In genomic region chr2:196974970-196975369, GRCh38 we compare ENCODE assay signal across 18 cellular contexts. TPM values are rescaled to one million over a fixed set of nuclear protein-coding genes. Genes with fewer than 3 reads are reported as not detected.
DNase-seq lines count a peak whose midpoint lies in the region; FAIRE-seq and TF ChIP-seq lines count a peak whose summit lies in the region.
"Had no signal": no experiment of that assay in that cellular context is flagged by ENCODE, and none has a peak within 500 bp of the region (broad histone marks: within the 10 kb centered on the region; RNA-seq: fewer than 3 reads in every experiment).

No MANE protein-coding gene starts in this region.

- H3K4me3 ChIP-seq in astrocyte (ENCODE audit: insufficient read depth, low read depth, low read length) = no peak overlapping the region
- H3K4me3 ChIP-seq: BLaER1, GM12878, GM23338 had no signal

- no peaks in the 10 kb centered on the region for H3K27me3 ChIP-seq in astrocyte (ENCODE audit: insufficient read depth, low read length)
- H3K27me3 ChIP-seq: BLaER1 had no signal

- no peak overlapping the region for H3K4me3 Mint-ChIP-seq in activated T-helper 1 cell treated with anti-CD3 and anti-CD28 coated beads, Interleukin-12 subunit alpha, Interleukin-12 subunit beta, Interleukin-2, Interleukin-4 antibody, amounts not matched to agents 30 ng/mL and 10 ng/mL and 1 ng/mL, durations not matched to agents 14 hours and 24 hours and 36 hours
- H3K4me3 Mint-ChIP-seq in astrocyte (ENCODE audit: unreplicated experiment) = no peak overlapping the region
- no peak overlapping the region for H3K4me3 Mint-ChIP-seq in immature natural killer cell
- H3K4me3 Mint-ChIP-seq: B cell; CD4-positive, CD25-positive, alpha-beta regulatory T cell; CD8-positive, alpha-beta T cell; GM23338; H9 had no signal

- H3K9ac ChIP-seq in astrocyte (ENCODE audit: low read length) = no peak overlapping the region
- H3K9ac ChIP-seq: BLaER1 had no signal

- H3K79me2 ChIP-seq in astrocyte (ENCODE audit: insufficient read depth, low read length) = no peaks in the 10 kb centered on the region

- no peak overlapping the region for H3K4me2 ChIP-seq in astrocyte (ENCODE audit: low read length)
- H3K4me2 ChIP-seq: BLaER1, GM23338 had no signal

- H3K36me3 Mint-ChIP-seq in activated T-helper 1 cell treated with anti-CD3 and anti-CD28 coated beads, Interleukin-12 subunit alpha, Interleukin-12 subunit beta, Interleukin-2, Interleukin-4 antibody, amounts not matched to agents 30 ng/mL and 10 ng/mL and 1 ng/mL, durations not matched to agents 14 hours and 24 hours and 36 hours (ENCODE audit: low read depth) = peaks cover 10% of the 10 kb centered on the region
- H3K36me3 Mint-ChIP-seq in astrocyte (ENCODE audit: low read depth, unreplicated experiment) = no peaks in the 10 kb centered on the region
- no peaks in the 10 kb centered on the region for H3K36me3 Mint-ChIP-seq in immature natural killer cell
- H3K36me3 Mint-ChIP-seq: CD4-positive, CD25-positive, alpha-beta regulatory T cell; CD8-positive, alpha-beta T cell had no signal

- peaks cover 16% of the 10 kb centered on the region for H3K9me3 Mint-ChIP-seq in activated T-helper 1 cell treated with anti-CD3 and anti-CD28 coated beads, Interleukin-12 subunit alpha, Interleukin-12 subunit beta, Interleukin-2, Interleukin-4 antibody, amounts not matched to agents 30 ng/mL and 10 ng/mL and 1 ng/mL, durations not matched to agents 14 hours and 24 hours and 36 hours
- peaks cover 3% of the 10 kb centered on the region for H3K9me3 Mint-ChIP-seq in astrocyte (ENCODE audit: unreplicated experiment)
- H3K9me3 Mint-ChIP-seq in immature natural killer cell = no peaks in the 10 kb centered on the region
- H3K9me3 Mint-ChIP-seq: GM23338 had no signal

- POLR2A ChIA-PET in GM10248 (lab: Yijun Ruan, JAX) = no interaction called here

- no peaks in the 10 kb centered on the region for H3K36me3 ChIP-seq in astrocyte (ENCODE audit: insufficient read depth, low read length)
- H3K36me3 ChIP-seq: BLaER1 had no signal

- no peaks in the 10 kb centered on the region for H3K4me1 ChIP-seq in astrocyte (ENCODE audit: insufficient read depth, low read length)
- H3K4me1 ChIP-seq: BLaER1, Caco-2 had no signal

- no peak for DNase-seq in GM19239 (ENCODE audit: insufficient read length, low spot score)
- no peak for DNase-seq in activated T-helper 1 cell treated with anti-CD3 and anti-CD28 coated beads, Interleukin-12 subunit alpha, Interleukin-12 subunit beta, Interleukin-2, Interleukin-4 antibody, amounts not matched to agents 30 ng/mL and 10 ng/mL and 1 ng/mL, durations not matched to agents 14 hours and 24 hours and 36 hours (ENCODE audit: low spot score)
- DNase-seq in astrocyte (ENCODE audit: low read depth) = no peak
- DNase-seq in stimulated activated CD4-positive, alpha-beta T cell treated with anti-CD3 and anti-CD28 coated beads, Interleukin-2, amount 100 ng/mL, for 48 hours = no peak
- no peak for DNase-seq in GM10248 (ENCODE audit: extremely low spot score)
- DNase-seq in immature natural killer cell = no peak
- DNase-seq: Caco-2; CD4-positive, CD25-positive, alpha-beta regulatory T cell; CD8-positive, alpha-beta T cell; DMS153; DND-41; H9 had no signal

- CTCF ChIA-PET in GM10248 (lab: Yijun Ruan, JAX) = interaction anchor here (1.1 kb wide), 1 partner anchor 11 kb away, joined by 3 read pairs; no protein-coding TSS in a partner anchor

- peaks cover 1% of the 10 kb centered on the region for H3K27me3 Mint-ChIP-seq in activated T-helper 1 cell treated with anti-CD3 and anti-CD28 coated beads, Interleukin-12 subunit alpha, Interleukin-12 subunit beta, Interleukin-2, Interleukin-4 antibody, amounts not matched to agents 30 ng/mL and 10 ng/mL and 1 ng/mL, durations not matched to agents 14 hours and 24 hours and 36 hours (ENCODE audit: insufficient read depth)
- H3K27me3 Mint-ChIP-seq in astrocyte (ENCODE audit: low read depth, unreplicated experiment) = no peaks in the 10 kb centered on the region
- H3K27me3 Mint-ChIP-seq in immature natural killer cell (ENCODE audit: low read depth in 3 of 3) = peaks cover 0 to 3% (median 2%) of the 10 kb centered on the region in 3 donors
- H3K27me3 Mint-ChIP-seq: B cell; CD4-positive, CD25-positive, alpha-beta regulatory T cell had no signal

- H3K4me1 Mint-ChIP-seq in activated T-helper 1 cell treated with anti-CD3 and anti-CD28 coated beads, Interleukin-12 subunit alpha, Interleukin-12 subunit beta, Interleukin-2, Interleukin-4 antibody, amounts not matched to agents 30 ng/mL and 10 ng/mL and 1 ng/mL, durations not matched to agents 14 hours and 24 hours and 36 hours (ENCODE audit: low read depth) = peaks cover 27% of the 10 kb centered on the region
- H3K4me1 Mint-ChIP-seq in astrocyte (ENCODE audit: low read depth, unreplicated experiment) = no peaks in the 10 kb centered on the region
- peaks cover 0 to 6% of the 10 kb centered on the region in 2 donors for H3K4me1 Mint-ChIP-seq in immature natural killer cell
- H3K4me1 Mint-ChIP-seq: B cell had no signal

- H2AFZ ChIP-seq in astrocyte (ENCODE audit: low read depth, low read length) = no peak overlapping the region
- H2AFZ ChIP-seq: GM23338 had no signal

- FAIRE-seq in GM19239 (lab: Jason Lieb, UNC) (peak; percentile 49), astrocyte (lab: Jason Lieb, UNC) (peak; percentile 17)
- FAIRE-seq: G401.6, GM12878 had no signal

- no peak for TF ChIP-seq CTCF in astrocyte (IDR thresholded peaks at IDR 0.05; ENCODE audit: insufficient read depth, low read depth, low read length)
- TF ChIP-seq CTCF in GM10248 (IDR thresholded peaks at IDR 0.05; ENCODE audit: control extremely low read depth, extremely low read depth, low read depth, missing control alignments) = no peak

- H3K27ac ChIP-seq in astrocyte (ENCODE audit: low read depth, low read length) = no peak overlapping the region
- H3K27ac ChIP-seq: BLaER1, C4-2B had no signal

- intact Hi-C loops in activated T-helper 1 cell treated with anti-CD3 and anti-CD28 coated beads, Interleukin-12 subunit alpha, Interleukin-12 subunit beta, Interleukin-2, Interleukin-4 antibody, amounts not matched to agents 30 ng/mL and 10 ng/mL and 1 ng/mL, durations not matched to agents 14 hours and 24 hours and 36 hours (cut with micrococcal nuclease) = loop anchor here (1.0 kb wide), 1 partner anchor 13 kb away; no protein-coding TSS in a partner anchor

- no peaks in the 10 kb centered on the region for H3K9me3 ChIP-seq in astrocyte (ENCODE audit: insufficient read depth, low read depth, low read length)
- H3K9me3 ChIP-seq: BLaER1, Caco-2 had no signal

- peak overlapping the region; percentile 61 for H3K27ac Mint-ChIP-seq in activated T-helper 1 cell treated with anti-CD3 and anti-CD28 coated beads, Interleukin-12 subunit alpha, Interleukin-12 subunit beta, Interleukin-2, Interleukin-4 antibody, amounts not matched to agents 30 ng/mL and 10 ng/mL and 1 ng/mL, durations not matched to agents 14 hours and 24 hours and 36 hours
- H3K27ac Mint-ChIP-seq in astrocyte (ENCODE audit: unreplicated experiment) = no peak overlapping the region
- no peak overlapping the region for H3K27ac Mint-ChIP-seq in immature natural killer cell
- H3K27ac Mint-ChIP-seq: B cell; CD4-positive, CD25-positive, alpha-beta regulatory T cell; CD8-positive, alpha-beta T cell; GM23338; H9 had no signal

- H4K20me1 ChIP-seq in astrocyte (ENCODE audit: insufficient read depth, low read length) = no peaks in the 10 kb centered on the region
- H4K20me1 ChIP-seq: BLaER1 had no signal

RNA-seq across cellular contexts. Expression of gene PGAP1, which starts 48.5 kb away (rescaled TPM):
- total RNA-seq in activated T-helper 1 cell treated with anti-CD3 and anti-CD28 coated beads, Interleukin-12 subunit alpha, Interleukin-12 subunit beta, Interleukin-2, Interleukin-4 antibody, amounts not matched to agents 30 ng/mL and 10 ng/mL and 1 ng/mL, durations not matched to agents 14 hours and 24 hours and 36 hours = 30.1 TPM in 2 replicates
- 19.9 and 22.8 TPM in 2 replicates for total RNA-seq in astrocyte
- under 1 TPM in 2 of 3 donors, not detected in 1; 0.09 to 0.62 TPM for polyA plus RNA-seq in immature natural killer cell
